Comparison of ENCODE assay signal across 1 cellular context in the genomic region with DNA sequence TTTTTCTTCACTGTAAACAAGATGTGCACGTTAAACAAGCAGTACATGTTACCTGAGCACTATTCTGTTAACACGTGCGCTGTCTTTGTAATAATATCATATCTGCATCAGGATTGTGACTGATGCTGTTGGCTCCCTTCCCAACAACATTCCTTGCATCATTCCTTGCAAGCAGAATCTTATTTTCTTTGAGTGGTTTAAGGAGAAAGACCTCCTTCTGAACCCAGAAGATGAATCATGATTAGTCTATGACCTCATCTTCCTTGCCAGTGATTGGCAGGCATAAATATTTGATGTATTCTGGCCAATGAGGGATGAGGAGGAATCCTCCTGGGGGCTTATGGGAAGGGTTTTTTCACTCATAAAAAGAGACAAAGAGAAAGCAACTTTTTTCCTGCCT.
TF ChIP-seq lines count a peak whose summit lies in the region.

No MANE protein-coding gene starts in this region.

TF ChIP-seq in HepG2, 621 proteins besides CTCF, POLR2A, EP300 and RAD21:
- no peak for TF ChIP-seq HDAC1 (CRISPR knock-in tag; IDR thresholded peaks at IDR 0.05)
- 0 out of 2 replicates have a peak, but pooled peaks have one; percentile 49 for TF ChIP-seq ATF7 (IDR thresholded peaks at IDR 0.05)
- no peak for TF ChIP-seq ATF7 (CRISPR knock-in tag; IDR thresholded peaks at IDR 0.05)
